Comparison of ENCODE assay signal across 9 cellular contexts in genomic region chr2:128310094-128310716, GRCh38. TPM values are rescaled to one million over a fixed set of nuclear protein-coding genes. Genes with fewer than 3 reads are reported as not detected.
A peak's percentile ranks its signal among the peaks of the same experiment; 100 is the strongest.
DNase-seq lines count a peak whose midpoint lies in the region; ATAC-seq, FAIRE-seq and TF ChIP-seq lines count a peak whose summit lies in the region.
"Had no signal": no experiment of that assay in that cellular context is flagged by ENCODE, and none has a peak within 500 bp of the region (broad histone marks: within the 10 kb centered on the region; RNA-seq: fewer than 3 reads in every experiment).

No MANE protein-coding gene starts in this region.

- ATAC-seq in left ventricle myocardium superior, result no peak
- ATAC-seq in pancreas, result no peak
- no peak for ATAC-seq in HG03457 (IDR thresholded peaks at IDR 0.05; ENCODE audit: unreplicated experiment)

- POLR2A ChIA-PET in HEK293 (lab: Yijun Ruan, JAX), result no interaction called here

- DNase-seq in COLO668 (lab: John Stamatoyannopoulos, UW; ENCODE audit: unreplicated experiment), result peak; percentile 35
- peak; percentile 26 for DNase-seq in left ventricle myocardium superior
- peak; percentile 6 to 62 (median 24) for DNase-seq in pancreas
- no peak for DNase-seq in LoVo (ENCODE audit: low spot score)
- no peak for DNase-seq in COLO829 (ENCODE audit: low spot score)
- DNase-seq: Calu3 had no signal

- H3K27ac ChIP-seq in HEK293 (ENCODE audit: extremely low read depth, low read depth, low read length) (no peak overlapping the region), pancreas (peak overlapping the region; percentile 6 to 54 (median 46))

- H3K36me3 ChIP-seq in HEK293 (ENCODE audit: control insufficient read depth in 2 of 2, insufficient read depth in 1 of 2, low read length in 2 of 2), result peaks cover 0 to 40% of the 10 kb centered on the region in 2 experiments; a peak in 1 of 3 replicates
- H3K36me3 ChIP-seq in pancreas, result no peaks in the 10 kb centered on the region

- 86 to 87% methylated on average over 12 of the region's 12 CpGs for WGBS in pancreas, 2 donors

- H3K4me3 ChIP-seq in HEK293 (ENCODE audit: low read depth, low read length), result no peak overlapping the region
- H3K4me3 ChIP-seq in pancreas, result no peak overlapping the region
- H3K4me3 ChIP-seq: HAP-1 had no signal

- intact Hi-C loops in left ventricle myocardium superior (cut with micrococcal nuclease), result no loop called here
- intact Hi-C loops in pancreas (cut with DNase I), result no loop called here

- CTCF ChIA-PET in HEK293 (lab: Yijun Ruan, JAX), result no interaction called here

- no peaks in the 10 kb centered on the region for H3K9me3 ChIP-seq in HEK293 (ENCODE audit: control insufficient read depth, insufficient read depth, low read depth, low read length)
- no peaks in the 10 kb centered on the region for H3K9me3 ChIP-seq in pancreas
- H3K9me3 ChIP-seq: HAP-1 had no signal

- no peaks in the 10 kb centered on the region for H3K27me3 ChIP-seq in pancreas

- H3K4me1 ChIP-seq in HEK293 (ENCODE audit: control insufficient read depth, insufficient read depth, low read length), result peaks cover 22% of the 10 kb centered on the region
- peaks cover 25 to 55% (median 33%) of the 10 kb centered on the region in 3 donors for H3K4me1 ChIP-seq in pancreas

- TF ChIP-seq CTCF in HEK293 (tag by site-specific recombination; IDR thresholded peaks at IDR 0.05) (no peak), pancreas (IDR thresholded peaks at IDR 0.05) (no peak)

- no peak for FAIRE-seq in pancreas (lab: Jason Lieb, UNC)

TF ChIP-seq in HEK293, 187 proteins besides CTCF, POLR2A, EP300 and RAD21:
- TF ChIP-seq ZFHX2 (tag by site-specific recombination; conservative IDR thresholded peaks at IDR 0.05) (no peak), ZNF658 (tag by site-specific recombination; IDR thresholded peaks at IDR 0.05) (no peak), SP2 (tag by site-specific recombination; IDR thresholded peaks at IDR 0.05) (no peak), SCRT2 (tag by site-specific recombination; IDR thresholded peaks at IDR 0.05) (peak; percentile 80), SCRT1 (tag by site-specific recombination; IDR thresholded peaks at IDR 0.05; ENCODE audit: borderline replicate concordance) (0 out of 2 replicates have a peak, but pooled peaks have one; percentile 23)

RNA-seq across cellular contexts. Expression of gene HS6ST1, which starts 8.5 kb away (rescaled TPM):
- total RNA-seq in left ventricle myocardium superior, result 35.2 TPM
- total RNA-seq in pancreas, result 10 to 100 TPM; 20.7 to 47.8 (median 25.3) TPM
- 10 to 100 TPM; 24.5 to 28.4 TPM for polyA plus RNA-seq in pancreas

Comparison
In these comparisons a context has a peak if more than half of its experiments do, and no peak if none do; other contexts are left out.
1. DNase-seq: peak in COLO668 (single experiment), left ventricle myocardium superior (single experiment) and pancreas (6 of 6); none in LoVo (single experiment) and COLO829 (single experiment).